In genomic region chr9:98852463-98852735, GRCh38 we compare ENCODE assay signal across 24 cellular contexts.
"Had no signal": no experiment of that assay in that cellular context is flagged by ENCODE, and none has a peak within 500 bp of the region (broad histone marks: within the 10 kb centered on the region; RNA-seq: fewer than 3 reads in every experiment).

No MANE protein-coding gene starts in this region.

- H3K4me1 ChIP-seq: colonic mucosa had no signal

- DNase-seq: colonic mucosa; dermis blood vessel endothelial cell; esophagus squamous epithelium; foreskin fibroblast; glutamatergic neuron; immature natural killer cell; kidney; left cardiac atrium; left ventricle myocardium superior; mesenchymal stem cell; naive B cell; psoas muscle; stimulated activated CD4-positive, alpha-beta T cell treated with anti-CD3 and anti-CD28 coated beads, Interleukin-2, amount 100 ng/mL, for 24 hours; stimulated activated CD4-positive, alpha-beta T cell treated with anti-CD3 and anti-CD28 coated beads, Interleukin-4, amount 100 ng/mL, for 4 hours; stimulated activated naive CD4-positive, alpha-beta T cell; stomach; substantia nigra; transverse colon had no signal

- ATAC-seq: gastroesophageal sphincter, left cardiac atrium, left ventricle myocardium superior, psoas muscle, sciatic nerve had no signal

- H3K27ac ChIP-seq: colonic mucosa, epithelial cell of prostate, esophagus squamous epithelium, neutrophil, psoas muscle, thoracic aorta, transverse colon had no signal

- H3K4me3 ChIP-seq: colonic mucosa, esophagus squamous epithelium, gastroesophageal sphincter, lung, psoas muscle, stomach, thoracic aorta, transverse colon had no signal

- H3K27ac Mint-ChIP-seq: immature natural killer cell, naive B cell had no signal

- H3K4me3 Mint-ChIP-seq: immature natural killer cell, naive B cell had no signal

- H3K27me3 ChIP-seq: colonic mucosa, esophagus squamous epithelium, gastroesophageal sphincter, stomach, transverse colon had no signal

- H3K36me3 ChIP-seq: colonic mucosa, esophagus squamous epithelium, gastroesophageal sphincter, neutrophil, stomach, thoracic aorta, transverse colon had no signal

- H3K9me3 ChIP-seq: colonic mucosa, esophagus squamous epithelium, gastroesophageal sphincter, neutrophil, stomach, thoracic aorta, transverse colon had no signal
